ENCODE assay signal across 1 cellular context in genomic region chr1:205285391-205286101, GRCh38.
TF ChIP-seq lines count a peak whose summit lies in the region.

No MANE protein-coding gene starts in this region.

TF ChIP-seq in K562, 482 proteins besides CTCF, POLR2A, EP300 and RAD21 (continued from another document):
- TF ChIP-seq, protein P1, sequence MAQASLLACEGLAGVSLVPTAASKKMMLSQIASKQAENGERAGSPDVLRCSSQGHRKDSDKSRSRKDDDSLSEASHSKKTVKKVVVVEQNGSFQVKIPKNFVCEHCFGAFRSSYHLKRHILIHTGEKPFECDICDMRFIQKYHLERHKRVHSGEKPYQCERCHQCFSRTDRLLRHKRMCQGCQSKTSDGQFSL (CRISPR knock-in tag; IDR thresholded peaks at IDR 0.05) = no peak
- TF ChIP-seq, protein P1 (tag; IDR thresholded peaks at IDR 0.05) = no peak
- TF ChIP-seq PBX2 (CRISPR knock-in tag; IDR thresholded peaks at IDR 0.05; ENCODE audit: low read depth) = no peak
- no peak for TF ChIP-seq PBX2 (tag; conservative IDR thresholded peaks at IDR 0.05; ENCODE audit: low read depth)
- no peak for TF ChIP-seq NEUROD1 (IDR thresholded peaks at IDR 0.05; ENCODE audit: borderline replicate concordance, low read depth, low read length, partially characterized antibody)
- TF ChIP-seq SAP30 (IDR thresholded peaks at IDR 0.05; ENCODE audit: borderline replicate concordance, insufficient read depth, low read depth, low read length, poor library complexity, severe bottlenecking) = no peak
- no peak for TF ChIP-seq RBBP5 (IDR thresholded peaks at IDR 0.05; ENCODE audit: borderline replicate concordance, insufficient read depth, low read length, poor library complexity, severe bottlenecking)
- TF ChIP-seq MTA2 (IDR thresholded peaks at IDR 0.05; ENCODE audit: low read depth) = no peak
- TF ChIP-seq TAF7 (tag; IDR thresholded peaks at IDR 0.05) = no peak
- no peak for TF ChIP-seq ELF2 (CRISPR knock-in tag; IDR thresholded peaks at IDR 0.05)
TF ChIP-seq in K562: peak in this region for 0.
